8 cellular contexts compared by ENCODE assay signal in genomic region chr9:129697111-129697955, GRCh38. TPM values are rescaled to one million over a fixed set of nuclear protein-coding genes. Genes with fewer than 3 reads are reported as not detected.
DNase-seq lines count a peak whose midpoint lies in the region; ATAC-seq and TF ChIP-seq lines count a peak whose summit lies in the region.

No MANE protein-coding gene starts in this region.

- no peaks in the 10 kb centered on the region for H3K9me3 ChIP-seq in RWPE2 (ENCODE audit: severe bottlenecking)

- no peaks in the 10 kb centered on the region for H3K4me1 ChIP-seq in RWPE2 (ENCODE audit: insufficient read depth, poor library complexity, severe bottlenecking)

- H3K36me3 ChIP-seq in RWPE2 (ENCODE audit: low read depth): no peaks in the 10 kb centered on the region

- ATAC-seq in RWPE2 (ENCODE audit: low read depth) (peak; percentile 55), left lobe of liver (peak; percentile 49), HG02852 (IDR thresholded peaks at IDR 0.05; ENCODE audit: unreplicated experiment) (no peak), GM18870 (IDR thresholded peaks at IDR 0.05; ENCODE audit: unreplicated experiment) (no peak), GM19035 (IDR thresholded peaks at IDR 0.05; ENCODE audit: unreplicated experiment) (no peak)

- peak; percentile 89 for DNase-seq in GM03348 (ENCODE audit: low spot score)
- no peak for DNase-seq in RWPE2 (ENCODE audit: low spot score)
- DNase-seq in T47D (ENCODE audit: low read depth in 1 of 2, low spot score in 1 of 2): peak; percentile 42 to 82
- DNase-seq in left lobe of liver (ENCODE audit: low spot score): no peak
- peak; percentile 24 for DNase-seq in stimulated activated CD8-positive, alpha-beta memory T cell treated with anti-CD3 and anti-CD28 coated beads, Interleukin-15, amount 100 ng/mL, for 24 hours (ENCODE audit: low read depth)

- TF ChIP-seq CTCF in RWPE2 (IDR thresholded peaks at IDR 0.05; ENCODE audit: poor library complexity, severe bottlenecking): no peak

- peak overlapping the region; percentile 38 for H3K4me3 ChIP-seq in RWPE2 (ENCODE audit: severe bottlenecking)

- in situ Hi-C loops in T47D (cut with HindIII; ENCODE audit: low pct_unique_long_range_greater_than_20kb, low sequenced_read_pairs): no loop called here

- peaks cover 7% of the 10 kb centered on the region for H3K27me3 ChIP-seq in RWPE2 (ENCODE audit: insufficient read depth, poor library complexity, severe bottlenecking)

- H3K27ac ChIP-seq in RWPE2 (ENCODE audit: poor library complexity, severe bottlenecking): no peak overlapping the region

RNA-seq across cellular contexts. Expression of gene PRRX2, which starts 31.9 kb away (rescaled TPM):
- not detected for total RNA-seq in left lobe of liver

RNA-seq across cellular contexts. Expression of gene ASB6, which starts 55.4 kb away (rescaled TPM):
- total RNA-seq in left lobe of liver: 6.6 TPM

RNA-seq across cellular contexts. Expression of gene PTGES, which starts 55.5 kb away (rescaled TPM):
- total RNA-seq in left lobe of liver: not detected

Comparison
In these comparisons a context has a peak if more than half of its experiments do, and no peak if none do; other contexts are left out.
1. DNase-seq: peak in GM03348 (single experiment), T47D (2 of 2) and stimulated activated CD8-positive, alpha-beta memory T cell treated with anti-CD3 and anti-CD28 coated beads, Interleukin-15, amount 100 ng/mL, for 24 hours (single experiment); none in RWPE2 (single experiment) and left lobe of liver (single experiment).
2. ATAC-seq: peak in RWPE2 (single experiment) and left lobe of liver (single experiment); none in HG02852 (single experiment), GM18870 (single experiment) and GM19035 (single experiment).